In the genomic region with DNA sequence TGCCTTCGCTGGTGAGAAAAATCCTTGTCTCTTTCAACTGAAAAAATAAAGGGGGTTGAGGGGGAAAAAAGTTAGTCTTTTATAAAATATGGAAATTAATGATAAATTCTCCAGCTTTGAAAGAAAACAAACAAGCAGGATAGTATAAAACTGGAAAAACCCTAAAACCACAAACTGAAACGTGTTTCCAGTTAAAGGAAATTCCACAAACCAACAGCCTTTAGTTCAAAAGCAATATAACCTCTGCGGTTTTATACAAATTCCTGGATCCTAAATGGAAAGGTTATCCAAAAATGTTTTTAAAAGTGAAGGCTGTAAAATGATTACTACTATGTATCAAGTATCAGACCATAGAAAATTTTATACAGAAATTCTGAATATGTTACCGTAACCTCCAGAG, we compare ENCODE assay signal across 21 cellular contexts. TPM values are rescaled to one million over a fixed set of nuclear protein-coding genes. Genes with fewer than 3 reads are reported as not detected.
"Had no signal": no experiment of that assay in that cellular context is flagged by ENCODE, and none has a peak within 500 bp of the region (broad histone marks: within the 10 kb centered on the region; RNA-seq: fewer than 3 reads in every experiment).

No MANE protein-coding gene starts in this region.

- H3K4me2 ChIP-seq: hepatocyte had no signal

- H3K4me3 ChIP-seq: hepatocyte, lower lobe of right lung, pancreas, sigmoid colon, spleen, thyroid gland, uterus had no signal

- H3K27ac ChIP-seq: epithelial cell of prostate, hepatocyte, lower lobe of right lung, pancreas, sigmoid colon, spleen, thyroid gland, uterus had no signal

- H2AFZ ChIP-seq: hepatocyte had no signal

- H3K36me3 ChIP-seq: lower lobe of right lung, pancreas, sigmoid colon, spleen, thyroid gland, uterus had no signal

- H3K9me3 ChIP-seq: lower lobe of right lung, pancreas, sigmoid colon, spleen, thyroid gland, uterus had no signal

- H3K27me3 ChIP-seq: hepatocyte, pancreas, sigmoid colon, spleen, thyroid gland, uterus had no signal

- DNase-seq: activated CD4-positive, alpha-beta T cell treated with anti-CD3 and anti-CD28 coated beads for 36 hours; activated CD4-positive, alpha-beta T cell treated with anti-CD3 and anti-CD28 coated beads, Interleukin-2, amount 50 U/mL, for 48 hours; activated gamma-delta T cell treated with Interleukin-2 at 50 U/mL for 16 hours; activated T-cell treated with anti-CD3 and anti-CD28 coated beads for 4 hours; endodermal cell; left colon; lower lobe of right lung; natural killer cell; pancreas; sigmoid colon; spleen; stimulated activated naive CD4-positive, alpha-beta T cell; thyroid gland; uterus had no signal

- ATAC-seq: activated CD4-positive, alpha-beta T cell treated with anti-CD3 and anti-CD28 coated beads for 36 hours; activated naive CD4-positive, alpha-beta T cell treated with anti-CD3 and anti-CD28 coated beads, Interleukin-2, amount 50 U/mL, for 72 hours; left colon; lower lobe of right lung; natural killer cell; pancreas; WTC11 had no signal

- H3K4me1 ChIP-seq: lower lobe of right lung, pancreas, sigmoid colon, spleen, thyroid gland, uterus had no signal

RNA-seq across cellular contexts. Expression of a gene that starts 55.6 kb away (rescaled TPM):
- total RNA-seq: activated CD4-positive, alpha-beta T cell treated with anti-CD3 and anti-CD28 coated beads for 36 hours; activated naive CD4-positive, alpha-beta T cell treated with anti-CD3 and anti-CD28 coated beads, Interleukin-2, amount 50 U/mL, for 72 hours; activated T-helper 1 cell treated with anti-CD3 and anti-CD28 coated beads, Interleukin-12 subunit alpha, Interleukin-12 subunit beta, Interleukin-2, Interleukin-4 antibody, amounts not matched to agents 30 ng/mL and 10 ng/mL and 1 ng/mL, durations not matched to agents 14 hours and 24 hours and 36 hours; mesenteric fat pad; natural killer cell; pulmonary artery endothelial cell; spleen; WTC11 had no signal
- polyA plus RNA-seq: spleen had no signal
